In the genomic region with DNA sequence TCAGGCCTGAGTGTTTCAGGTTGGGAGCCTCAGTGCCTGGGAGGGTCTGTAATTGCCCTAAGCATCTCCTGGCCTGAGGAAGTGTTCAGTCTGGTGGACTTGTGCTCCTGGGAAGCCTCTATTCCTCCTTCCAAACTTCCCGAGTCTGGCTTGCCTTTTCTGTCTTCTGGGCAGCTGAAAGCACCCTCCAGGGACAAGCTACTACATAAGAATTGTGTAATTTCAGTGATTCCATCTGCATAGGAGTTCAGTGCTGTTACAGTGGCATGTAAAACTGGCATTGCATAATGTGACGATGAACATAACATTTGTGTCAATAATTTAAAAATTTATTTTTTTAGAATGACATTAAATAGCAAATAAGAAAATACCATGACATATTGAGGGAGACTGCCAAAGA, we compare ENCODE assay signal across 23 cellular contexts.
"Had no signal": no experiment of that assay in that cellular context is flagged by ENCODE, and none has a peak within 500 bp of the region (broad histone marks: within the 10 kb centered on the region; RNA-seq: fewer than 3 reads in every experiment).

No MANE protein-coding gene starts in this region.

- H3K36me3 ChIP-seq: cardiac muscle cell, left ventricle myocardium inferior, tibial artery, WERI-Rb-1 had no signal

- H3K4me3 Mint-ChIP-seq: activated CD4-positive, alpha-beta T cell treated with anti-CD3 and anti-CD28 coated beads, Interleukin-2, amount 10 ng/mL, durations not matched to agents 7 days and 5 days; activated CD8-positive, alpha-beta memory T cell treated with anti-CD3 and anti-CD28 coated beads, Interleukin-2, amount 10 ng/mL, durations not matched to agents 7 days and 5 days; activated CD8-positive, alpha-beta T cell treated with anti-CD3 and anti-CD28 coated beads for 36 hours; activated naive CD4-positive, alpha-beta T cell treated with anti-CD3 and anti-CD28 coated beads, Interleukin-2, amount 50 U/mL, for 24 hours; nephron; stimulated activated naive CD8-positive, alpha-beta T cell treated with anti-CD3 and anti-CD28 coated beads, Interleukin-15, amount 100 ng/mL, for 72 hours; T-helper 2 cell treated with Interferon-gamma antibody and Interleukin-4, amounts not matched to agents 5 μg/mL and 100 μg/mL, for 36 hours had no signal

- H3K9me3 ChIP-seq: body of pancreas, left ventricle myocardium inferior, tibial artery had no signal

- H3K79me2 ChIP-seq: parathyroid adenoma had no signal

- H3K4me1 ChIP-seq: body of pancreas, left ventricle myocardium inferior, parathyroid adenoma, tibial artery had no signal

- H3K9ac ChIP-seq: parathyroid adenoma had no signal

- H3K27me3 Mint-ChIP-seq: activated CD4-positive, alpha-beta T cell treated with anti-CD3 and anti-CD28 coated beads, Interleukin-2, amount 10 ng/mL, durations not matched to agents 7 days and 5 days; activated CD8-positive, alpha-beta memory T cell treated with anti-CD3 and anti-CD28 coated beads, Interleukin-2, amount 10 ng/mL, durations not matched to agents 7 days and 5 days; activated CD8-positive, alpha-beta T cell treated with anti-CD3 and anti-CD28 coated beads for 36 hours; activated naive CD4-positive, alpha-beta T cell treated with anti-CD3 and anti-CD28 coated beads, Interleukin-2, amount 50 U/mL, for 24 hours; stimulated activated naive CD8-positive, alpha-beta T cell treated with anti-CD3 and anti-CD28 coated beads, Interleukin-15, amount 100 ng/mL, for 72 hours had no signal

- H3K4me3 ChIP-seq: body of pancreas, cardiac muscle cell, left ventricle myocardium inferior, skin epidermis, tibial artery had no signal

- H2AFZ ChIP-seq: parathyroid adenoma had no signal

- H3K27me3 ChIP-seq: body of pancreas, cardiac muscle cell, tibial artery had no signal

- DNase-seq: activated CD4-positive, alpha-beta T cell treated with anti-CD3 and anti-CD28 coated beads, Interleukin-2, amount 10 ng/mL, durations not matched to agents 7 days and 5 days; activated CD4-positive, CD25-positive, alpha-beta regulatory T cell treated with anti-CD3 and anti-CD28 coated beads, Interleukin-2, amount 50 U/mL, for 72 hours; activated CD8-positive, alpha-beta memory T cell treated with anti-CD3 and anti-CD28 coated beads, Interleukin-2, amount 10 ng/mL, durations not matched to agents 7 days and 5 days; activated CD8-positive, alpha-beta T cell treated with anti-CD3 and anti-CD28 coated beads for 36 hours; activated gamma-delta T cell treated with Interleukin-2 at 50 U/mL for 16 hours; anterior cingulate cortex; body of pancreas; effector CD4-positive, alpha-beta T cell; foreskin melanocyte; kidney glomerular epithelial cell; left ventricle myocardium inferior; nucleus accumbens; right cardiac atrium; stimulated activated CD4-positive, alpha-beta T cell treated with anti-CD3 and anti-CD28 coated beads, Interleukin-1b, Interleukin-23, amount 100 ng/mL, for 48 hours; stimulated activated naive CD8-positive, alpha-beta T cell treated with anti-CD3 and anti-CD28 coated beads, Interleukin-15, amount 100 ng/mL, for 72 hours; tibial artery; WERI-Rb-1 had no signal

- H3K4me1 Mint-ChIP-seq: nephron had no signal

- H3K27ac ChIP-seq: body of pancreas, cardiac muscle cell, left ventricle myocardium inferior, parathyroid adenoma, skin epidermis, tibial artery, WERI-Rb-1 had no signal

- H3K9me3 Mint-ChIP-seq: activated CD4-positive, alpha-beta T cell treated with anti-CD3 and anti-CD28 coated beads, Interleukin-2, amount 10 ng/mL, durations not matched to agents 7 days and 5 days; activated CD8-positive, alpha-beta T cell treated with anti-CD3 and anti-CD28 coated beads for 36 hours; activated naive CD4-positive, alpha-beta T cell treated with anti-CD3 and anti-CD28 coated beads, Interleukin-2, amount 50 U/mL, for 24 hours; nephron; stimulated activated naive CD8-positive, alpha-beta T cell treated with anti-CD3 and anti-CD28 coated beads, Interleukin-15, amount 100 ng/mL, for 72 hours; T-helper 2 cell treated with Interferon-gamma antibody and Interleukin-4, amounts not matched to agents 5 μg/mL and 100 μg/mL, for 36 hours had no signal

- H3K27ac Mint-ChIP-seq: activated CD4-positive, alpha-beta T cell treated with anti-CD3 and anti-CD28 coated beads, Interleukin-2, amount 10 ng/mL, durations not matched to agents 7 days and 5 days; activated CD8-positive, alpha-beta memory T cell treated with anti-CD3 and anti-CD28 coated beads, Interleukin-2, amount 10 ng/mL, durations not matched to agents 7 days and 5 days; activated CD8-positive, alpha-beta T cell treated with anti-CD3 and anti-CD28 coated beads for 36 hours; activated naive CD4-positive, alpha-beta T cell treated with anti-CD3 and anti-CD28 coated beads, Interleukin-2, amount 50 U/mL, for 24 hours; nephron; T-helper 2 cell treated with Interferon-gamma antibody and Interleukin-4, amounts not matched to agents 5 μg/mL and 100 μg/mL, for 36 hours had no signal
